In genomic region chrX:101190736-101191135, GRCh38 we compare ENCODE assay signal across 28 cellular contexts. TPM values are rescaled to one million over a fixed set of nuclear protein-coding genes. Genes with fewer than 3 reads are reported as not detected.
DNase-seq lines count a peak whose midpoint lies in the region; ATAC-seq, FAIRE-seq and TF ChIP-seq lines count a peak whose summit lies in the region.
"Had no signal": no experiment of that assay in that cellular context is flagged by ENCODE, and none has a peak within 500 bp of the region (broad histone marks: within the 10 kb centered on the region; RNA-seq: fewer than 3 reads in every experiment).

No MANE protein-coding gene starts in this region.

- H3K4me1 Mint-ChIP-seq in nephron progenitor cell = no peaks in the 10 kb centered on the region
- H3K4me1 Mint-ChIP-seq: activated CD4-positive, alpha-beta T cell treated with anti-CD3 and anti-CD28 coated beads, Interleukin-2, amount 10 ng/mL, durations not matched to agents 24 days and 14 days; CD14-positive monocyte had no signal

- H3K36me3 ChIP-seq in HUES64 (ENCODE audit: insufficient read depth, low read length) = no peaks in the 10 kb centered on the region
- no peaks in the 10 kb centered on the region for H3K36me3 ChIP-seq in endothelial cell of umbilical vein (ENCODE audit: control insufficient read depth in 2 of 2, extremely low read depth in 1 of 2, insufficient read depth in 2 of 2, low read length in 2 of 2)
- no peaks in the 10 kb centered on the region for H3K36me3 ChIP-seq in transverse colon
- H3K36me3 ChIP-seq: heart right ventricle, left lung, right atrium auricular region, WERI-Rb-1 had no signal

- 83% methylated on average over 1 of the region's 1 CpG for whole genome bisulfite sequencing in HUES64
- WGBS in transverse colon (ENCODE audit: low coverage in 1 of 2), 2 donors = 65% methylated on average over 1 of the region's 1 CpG; no CpG with 5 or more reads in 1 of the 2 donors

- TF ChIP-seq EP300 in transverse colon (IDR thresholded peaks at IDR 0.05; ENCODE audit: low read depth) = no peak

- H3K27me3 ChIP-seq in HUES64 (ENCODE audit: insufficient read depth, low read length) = peaks cover 11% of the 10 kb centered on the region
- no peaks in the 10 kb centered on the region for H3K27me3 ChIP-seq in endothelial cell of umbilical vein (ENCODE audit: control insufficient read depth in 2 of 2, insufficient read depth in 2 of 2, low read length in 2 of 2)
- H3K27me3 ChIP-seq in transverse colon = no peaks in the 10 kb centered on the region
- H3K27me3 ChIP-seq: body of pancreas, right atrium auricular region had no signal

- no peak overlapping the region for H3K4me2 ChIP-seq in endothelial cell of umbilical vein (ENCODE audit: insufficient read depth, low read length)
- H3K4me2 ChIP-seq: PC-9 had no signal

- FAIRE-seq in endothelial cell of umbilical vein (lab: Jason Lieb, UNC) = no peak
- FAIRE-seq: GM18507 had no signal

- intact Hi-C loops in endothelial cell of umbilical vein (cut with micrococcal nuclease) = no loop called here
- intact Hi-C loops in transverse colon (cut with DNase I; ENCODE audit: low total_unique reads) = no loop called here

- POLR2A ChIA-PET in endothelial cell of umbilical vein (lab: Charles Lee) = no interaction called here

- H3K9me1 ChIP-seq in endothelial cell of umbilical vein (replicated peaks; ENCODE audit: control insufficient read depth, extremely low read depth, insufficient read depth, low read length) = no peaks in the 10 kb centered on the region

- in situ Hi-C loops in transverse colon (cut with MboI; ENCODE audit: low pct_ligation_motif_present in 1 of 4, low pct_unique_long_range_greater_than_20kb in 1 of 4, low sequenced_read_pairs in 3 of 4) = no loop called here

- ATAC-seq in GM21825 (IDR thresholded peaks at IDR 0.05; ENCODE audit: unreplicated experiment) (no peak), left lobe of liver (no peak), GM18868 (IDR thresholded peaks at IDR 0.05; ENCODE audit: unreplicated experiment) (no peak)
- ATAC-seq: activated naive CD8-positive, alpha-beta T cell treated with anti-CD3 and anti-CD28 coated beads, Interleukin-2, amount 50 U/mL, for 24 hours; body of pancreas; stimulated activated memory B cell treated with anti-CD40 and anti-IgM and Interleukin-4, amounts not matched to agents 10 μg/mL and 1 μg/mL and 100 μg/mL, for 72 hours had no signal

- peaks cover 78% of the 10 kb centered on the region for H3K9me3 Mint-ChIP-seq in nephron progenitor cell
- H3K9me3 Mint-ChIP-seq: activated CD4-positive, alpha-beta T cell treated with anti-CD3 and anti-CD28 coated beads, Interleukin-2, amount 10 ng/mL, durations not matched to agents 24 days and 14 days; activated naive CD8-positive, alpha-beta T cell treated with anti-CD3 and anti-CD28 coated beads, Interleukin-2, amount 50 U/mL, for 24 hours; activated T-cell treated with anti-CD3 and anti-CD28 coated beads, Interleukin-2, amount 50 U/mL, for 24 hours; stimulated activated memory B cell treated with anti-CD40 and anti-IgM and Interleukin-4, amounts not matched to agents 10 μg/mL and 1 μg/mL and 100 μg/mL, for 72 hours had no signal

- CTCF ChIA-PET in endothelial cell of umbilical vein (lab: Charles Lee) = no interaction called here

- H3K36me3 Mint-ChIP-seq in nephron progenitor cell (ENCODE audit: low read depth) = peaks cover 10% of the 10 kb centered on the region
- H3K36me3 Mint-ChIP-seq: stimulated activated memory B cell treated with anti-CD40 and anti-IgM and Interleukin-4, amounts not matched to agents 10 μg/mL and 1 μg/mL and 100 μg/mL, for 72 hours had no signal

- no peaks in the 10 kb centered on the region for H3K79me2 ChIP-seq in endothelial cell of umbilical vein (ENCODE audit: control insufficient read depth, insufficient read depth, low read length)

- no TSS peak for BruUV-seq in endothelial cell of umbilical vein (replicated peaks; lab: Mats Ljungman, UMichigan)

- H3K27me3 Mint-ChIP-seq in nephron progenitor cell (ENCODE audit: low read depth, poor library complexity) = peaks cover 7% of the 10 kb centered on the region

- H3K9me3 ChIP-seq in HUES64 (ENCODE audit: insufficient read depth, low read depth, low read length) (no peaks in the 10 kb centered on the region), endothelial cell of umbilical vein (replicated peaks; ENCODE audit: control insufficient read depth, insufficient read depth, low read length) (no peaks in the 10 kb centered on the region), transverse colon (no peaks in the 10 kb centered on the region)
- H3K9me3 ChIP-seq: body of pancreas, left lung, right atrium auricular region had no signal

- H3K4me3 ChIP-seq in HUES64 (ENCODE audit: low read length) = peak overlapping the region; percentile 43
- H3K4me3 ChIP-seq in endothelial cell of umbilical vein (replicated peaks in 1 of 3; ENCODE audit: insufficient read depth in 1 of 3, low read depth in 1 of 3, low read length in 3 of 3) = no peak overlapping the region
- H3K4me3 ChIP-seq in transverse colon = no peak overlapping the region
- H3K4me3 ChIP-seq: body of pancreas, left lung, PC-9 had no signal

- H3K4me3 Mint-ChIP-seq in nephron progenitor cell = peak overlapping the region; percentile 48
- H3K4me3 Mint-ChIP-seq: activated CD4-positive, alpha-beta T cell treated with anti-CD3 and anti-CD28 coated beads, Interleukin-2, amount 10 ng/mL, durations not matched to agents 24 days and 14 days; activated naive CD8-positive, alpha-beta T cell treated with anti-CD3 and anti-CD28 coated beads, Interleukin-2, amount 50 U/mL, for 24 hours; activated T-cell treated with anti-CD3 and anti-CD28 coated beads, Interleukin-2, amount 50 U/mL, for 24 hours; stimulated activated memory B cell treated with anti-CD40 and anti-IgM and Interleukin-4, amounts not matched to agents 10 μg/mL and 1 μg/mL and 100 μg/mL, for 72 hours had no signal

- H3K27ac Mint-ChIP-seq in nephron progenitor cell = no peak overlapping the region
- H3K27ac Mint-ChIP-seq: activated CD4-positive, alpha-beta T cell treated with anti-CD3 and anti-CD28 coated beads, Interleukin-2, amount 10 ng/mL, durations not matched to agents 24 days and 14 days; activated naive CD8-positive, alpha-beta T cell treated with anti-CD3 and anti-CD28 coated beads, Interleukin-2, amount 50 U/mL, for 24 hours; activated T-cell treated with anti-CD3 and anti-CD28 coated beads, Interleukin-2, amount 50 U/mL, for 24 hours; CD14-positive monocyte; stimulated activated memory B cell treated with anti-CD40 and anti-IgM and Interleukin-4, amounts not matched to agents 10 μg/mL and 1 μg/mL and 100 μg/mL, for 72 hours had no signal

- no peak overlapping the region; the same call in 1 of the 2 replicates for H3K9ac ChIP-seq in HUES64 (ENCODE audit: low read depth, low read length)
- no peak overlapping the region for H3K9ac ChIP-seq in endothelial cell of umbilical vein (replicated peaks; ENCODE audit: extremely low read depth, insufficient read depth, low read length)

- TF ChIP-seq CTCF in endothelial cell of umbilical vein (IDR thresholded peaks at IDR 0.05; ENCODE audit: extremely low read depth in 1 of 2, insufficient read depth in 1 of 2, low read depth in 1 of 2, low read length in 2 of 2) (no peak), nephron progenitor cell (IDR thresholded peaks at IDR 0.05) (no peak), transverse colon (IDR thresholded peaks at IDR 0.05) (no peak), GM10266 (IDR thresholded peaks at IDR 0.05; ENCODE audit: control insufficient read depth, insufficient read depth, low read depth, missing control alignments) (no peak)

- dilution Hi-C loops in endothelial cell of umbilical vein (cut with MboI; ENCODE audit: extremely low pct_ligation_motif_present, low sequenced_read_pairs) = no loop called here

- no peaks in the 10 kb centered on the region for H4K20me1 ChIP-seq in endothelial cell of umbilical vein (replicated peaks; ENCODE audit: control insufficient read depth, extremely low read depth, insufficient read depth, low read length)

- no peak for DNase-seq in endothelial cell of umbilical vein (ENCODE audit: low read depth, low spot score)
- DNase-seq in nephron progenitor cell = no peak
- DNase-seq in transverse colon = no peak
- no peak for DNase-seq in left lobe of liver (ENCODE audit: low spot score)
- DNase-seq in GM10266 (ENCODE audit: extremely low spot score) = no peak
- DNase-seq: activated CD4-positive, alpha-beta T cell treated with anti-CD3 and anti-CD28 coated beads, Interleukin-2, amount 10 ng/mL, durations not matched to agents 24 days and 14 days; activated gamma-delta T cell treated with Interleukin-2 at 50 U/mL for 16 hours; activated naive CD8-positive, alpha-beta T cell treated with anti-CD3 and anti-CD28 coated beads, Interleukin-2, amount 50 U/mL, for 24 hours; activated T-cell treated with anti-CD3 and anti-CD28 coated beads, Interleukin-2, amount 50 U/mL, for 24 hours; DMS79; effector CD4-positive, alpha-beta T cell; NCI-H1105 treated with DMSO at 0.1 percent for 48 hours; NCI-H1930; NCI-H524 treated with DMSO at 0.1 percent for 48 hours; NK-92 treated with Interleukin-12 subunit alpha and Interleukin-12 subunit beta, amount 100 ng/mL, for 24 hours; PC-9; stimulated activated CD4-positive, alpha-beta T cell treated with anti-CD3 and anti-CD28 coated beads, Interleukin-4, amount 100 ng/mL, for 24 hours; WERI-Rb-1 had no signal

- H3K27ac ChIP-seq in HUES64 (ENCODE audit: low read depth, low read length) (no peak overlapping the region), endothelial cell of umbilical vein (ENCODE audit: insufficient read depth, low read depth, low read length) (no peak overlapping the region), transverse colon (peak overlapping the region in 3 of 4 donors; percentile 13 to 42 (median 32))
- H3K27ac ChIP-seq: body of pancreas, heart right ventricle, left lung, PC-9, right atrium auricular region, WERI-Rb-1 had no signal

- no peak for TF ChIP-seq POLR2A in endothelial cell of umbilical vein (IDR thresholded peaks at IDR 0.05; ENCODE audit: low read depth, low read length)
- no peak for TF ChIP-seq POLR2A in transverse colon (IDR thresholded peaks at IDR 0.05)

- H2AFZ ChIP-seq in endothelial cell of umbilical vein (ENCODE audit: low read depth, low read length) = peak overlapping the region; percentile 95
- H2AFZ ChIP-seq: PC-9 had no signal

- H3K4me1 ChIP-seq in HUES64 (ENCODE audit: insufficient read depth, low read length) (no peaks in the 10 kb centered on the region), endothelial cell of umbilical vein (ENCODE audit: control insufficient read depth, extremely low read depth, insufficient read depth, low read length) (peaks cover 4% of the 10 kb centered on the region), transverse colon (no peaks in the 10 kb centered on the region)
- H3K4me1 ChIP-seq: body of pancreas, heart right ventricle, left lung, right atrium auricular region had no signal

RNA-seq across cellular contexts. Expression of gene DRP2, which starts 28.9 kb away (rescaled TPM):
- 0.50 TPM for polyA plus RNA-seq in HUES64 (2013, experiment 1 of 2)
- 0.70 TPM for polyA plus RNA-seq in HUES64 (2013, experiment 2 of 2)
- total RNA-seq in endothelial cell of umbilical vein (0.31 and 0.78 TPM in 2 replicates), transverse colon (1 to 10 TPM in 1 of 4 donors, under 1 TPM in 3; 0.20 to 1.5 (median 0.81) TPM), left lobe of liver (not detected)
- 0.13 and 0.17 TPM in 2 replicates for polyA plus RNA-seq in endothelial cell of umbilical vein
- polyA plus RNA-seq in endothelial cell of umbilical vein (2011; cell fraction: cytosol; rRNA removed) = 0.12 and 0.13 TPM in 2 replicates
- polyA plus RNA-seq in endothelial cell of umbilical vein (2011; cell fraction: nucleus; rRNA removed) = 1.0 and 1.4 TPM in 2 replicates
- 0.60 and 0.68 TPM in 2 replicates for polyA plus RNA-seq in endothelial cell of umbilical vein (2012)
- 0.51 and 0.62 TPM in 2 replicates for polyA minus RNA-seq in endothelial cell of umbilical vein
- 0.10 TPM for polyA minus RNA-seq in endothelial cell of umbilical vein (2011; cell fraction: cytosol; rRNA and poly(A)+ RNA removed)
- 0.38 and 0.48 TPM in 2 replicates for polyA minus RNA-seq in endothelial cell of umbilical vein (2011; cell fraction: nucleus; rRNA and poly(A)+ RNA removed)
- total RNA-seq: body of pancreas had no signal
- polyA plus RNA-seq: CD14-positive monocyte had no signal

Comparison
In these comparisons a context has a peak if more than half of its experiments do, and no peak if none do; other contexts are left out.
1. H3K27ac ChIP-seq: peak in transverse colon (3 of 4); none in HUES64 (single experiment) and endothelial cell of umbilical vein (single experiment).